In the genomic region with DNA sequence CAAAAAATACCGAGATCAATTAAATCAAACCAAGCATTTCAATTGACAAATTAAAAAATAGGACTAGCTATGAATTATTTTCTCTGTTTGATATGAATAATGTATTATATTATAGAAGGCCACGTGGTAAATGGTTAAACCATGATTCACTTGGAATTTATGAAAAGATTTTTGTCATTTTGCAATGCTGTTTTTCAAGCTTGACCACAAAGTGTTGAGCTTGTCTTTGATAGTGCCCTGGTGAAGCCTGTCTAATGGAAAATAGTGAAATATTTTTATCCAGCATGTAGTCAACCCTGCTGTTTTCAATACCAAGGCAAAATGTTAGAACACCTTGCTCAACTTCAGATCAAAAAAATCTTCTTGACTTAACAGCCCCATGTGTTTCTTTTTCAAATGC, we compare ENCODE assay signal across 18 cellular contexts.
DNase-seq lines count a peak whose midpoint lies in the region.
"Had no signal": no experiment of that assay in that cellular context is flagged by ENCODE, and none has a peak within 500 bp of the region (broad histone marks: within the 10 kb centered on the region; RNA-seq: fewer than 3 reads in every experiment).

No MANE protein-coding gene starts in this region.

- H4K20me1 ChIP-seq in GM23248 (ENCODE audit: insufficient read depth): no peaks in the 10 kb centered on the region

- H3K27ac ChIP-seq in GM23248: peak overlapping the region; percentile 43
- H3K27ac ChIP-seq: KMS-11 had no signal

- no peaks in the 10 kb centered on the region; the same call in 1 of the 2 replicates for H3K9me2 ChIP-seq in GM23248 (ENCODE audit: insufficient read depth)

- H3K4me3 ChIP-seq in GM23248 (no peak overlapping the region), adipocyte (ENCODE audit: low read length) (peak overlapping the region; percentile 42)

- no peaks in the 10 kb centered on the region for H3K27me3 ChIP-seq in GM23248 (replicated peaks; ENCODE audit: insufficient read depth)
- no peaks in the 10 kb centered on the region for H3K27me3 ChIP-seq in adipocyte (replicated peaks; ENCODE audit: control insufficient read depth, insufficient read depth, low read length)

- H3K36me3 ChIP-seq in GM23248 (ENCODE audit: low read depth): no peaks in the 10 kb centered on the region
- H3K36me3 ChIP-seq in adipocyte (ENCODE audit: control insufficient read depth, insufficient read depth, low read length, severe bottlenecking): no peaks in the 10 kb centered on the region

- DNase-seq in GM23248: peak; percentile 54
- peak; percentile 73 for DNase-seq in adipocyte (ENCODE audit: low read depth)
- peak; percentile 66 for DNase-seq in fibroblast of gingiva (ENCODE audit: low read depth)
- DNase-seq in non-pigmented ciliary epithelial cell (ENCODE audit: low read depth): peak; percentile 13
- no peak for DNase-seq in putamen (ENCODE audit: low spot score)
- no peak for DNase-seq in GM03348 (ENCODE audit: low spot score)
- DNase-seq in NCI-H2029 (lab: John Stamatoyannopoulos, UW): no peak
- no peak for DNase-seq in superior temporal gyrus (ENCODE audit: extremely low spot score)
- DNase-seq: activated CD4-positive, alpha-beta T cell treated with anti-CD3 and anti-CD28 coated beads, Interleukin-2, amount 10 ng/mL, durations not matched to agents 7 days and 5 days; activated CD8-positive, alpha-beta memory T cell treated with anti-CD3 and anti-CD28 coated beads, Interleukin-2, amount 50 U/mL, for 4 hours; activated effector memory CD4-positive, alpha-beta T cell treated with anti-CD3 and anti-CD28 coated beads, Interleukin-2, amount 50 U/mL, for 16 hours; AML-193; left cardiac atrium; NCI-H524 treated with DMSO at 0.1 percent for 48 hours; Right ventricle myocardium superior; stimulated activated CD4-positive, alpha-beta T cell treated with anti-CD3 and anti-CD28 coated beads, Interleukin-12 subunit alpha, Interleukin-12 subunit beta, amount 100 ng/mL, for 4 hours; T-helper 1 cell had no signal

- no peaks in the 10 kb centered on the region for H3K79me2 ChIP-seq in GM23248 (ENCODE audit: insufficient read depth)

- in situ Hi-C loops in GM23248 (cut with MboI): no loop called here

- H3K9me3 ChIP-seq in GM23248 (ENCODE audit: low read depth) (no peaks in the 10 kb centered on the region), adipocyte (ENCODE audit: control insufficient read depth, low read length) (no peaks in the 10 kb centered on the region)

- H3K4me1 ChIP-seq in GM23248 (ENCODE audit: insufficient read depth): peaks cover 21% of the 10 kb centered on the region
- H3K4me1 ChIP-seq in adipocyte (ENCODE audit: control insufficient read depth, insufficient read depth, low read length): peaks cover 17% of the 10 kb centered on the region

- peak overlapping the region; percentile 54 for H3K4me2 ChIP-seq in GM23248 (ENCODE audit: unreplicated experiment)
- H3K4me2 ChIP-seq: KMS-11 had no signal

- WGBS in GM23248 (ENCODE audit: low coverage in 1 of 2, low lambda C conversion rate in 2 of 2, missing lambda C conversion rate in 2 of 2), 2 experiments: 25 to 38% methylated on average over 2 of the region's 2 CpGs

- H3F3A ChIP-seq in GM23248 (ENCODE audit: insufficient read depth): peaks cover 8% of the 10 kb centered on the region; the same call in 1 of the 2 replicates

- peak overlapping the region; percentile 45; the same call in 1 of the 2 replicates for H2AFZ ChIP-seq in GM23248

- H3K9ac ChIP-seq in GM23248 (0 out of 2 replicates have a peak overlapping the region, but pooled peaks have one; percentile 13), adipocyte (ENCODE audit: low read length) (peak overlapping the region; percentile 65)
- H3K9ac ChIP-seq: KMS-11 had no signal

Comparison
In these comparisons a context has a peak if more than half of its experiments do, and no peak if none do; other contexts are left out.
1. DNase-seq: peak in GM23248 (single experiment), adipocyte (single experiment), fibroblast of gingiva (single experiment) and non-pigmented ciliary epithelial cell (single experiment); none in putamen (single experiment), GM03348 (single experiment), NCI-H2029 (single experiment) and superior temporal gyrus (single experiment).